ENCODE assay signal across 18 cellular contexts in the genomic region with DNA sequence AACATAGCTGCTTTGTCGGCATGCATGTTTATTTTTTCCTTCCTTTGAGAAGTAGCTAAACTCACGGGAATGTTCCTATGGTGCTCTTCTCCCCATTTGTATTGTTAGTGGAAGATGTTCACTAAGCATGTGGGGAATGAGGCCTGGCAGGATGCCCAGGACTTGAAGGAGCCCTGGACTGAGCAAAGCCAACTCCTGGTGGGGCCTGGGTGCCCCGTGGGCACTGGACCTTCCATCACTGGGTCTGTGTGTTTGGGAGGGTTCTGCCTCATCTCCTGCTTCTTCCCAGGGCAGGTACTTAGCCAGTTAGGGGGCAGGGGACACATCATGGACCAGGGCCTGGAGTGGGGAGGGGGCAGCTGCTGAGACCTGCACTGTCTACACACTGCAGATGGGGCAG. TPM values are rescaled to one million over a fixed set of nuclear protein-coding genes. Genes with fewer than 3 reads are reported as not detected.
DNase-seq lines count a peak whose midpoint lies in the region; ATAC-seq and TF ChIP-seq lines count a peak whose summit lies in the region.
"Had no signal": no experiment of that assay in that cellular context is flagged by ENCODE, and none has a peak within 500 bp of the region (broad histone marks: within the 10 kb centered on the region; RNA-seq: fewer than 3 reads in every experiment).

No MANE protein-coding gene starts in this region.

- H3K9me3 ChIP-seq in thyroid gland: no peaks in the 10 kb centered on the region
- no peaks in the 10 kb centered on the region for H3K9me3 ChIP-seq in sigmoid colon
- H3K9me3 ChIP-seq: colonic mucosa, prostate gland had no signal

- no peak for TF ChIP-seq EP300 in sigmoid colon (IDR thresholded peaks at IDR 0.05)

- intact Hi-C loops in thyroid gland (cut with DNase I) (no loop called here), sigmoid colon (cut with DNase I) (no loop called here)

- H3K4me1 ChIP-seq in thyroid gland (peaks cover 14 to 19% of the 10 kb centered on the region in 2 donors), sigmoid colon (peaks cover 0 to 10% (median 5%) of the 10 kb centered on the region in 4 donors)
- H3K4me1 ChIP-seq: colonic mucosa, prostate gland had no signal

- no peaks in the 10 kb centered on the region for H3K36me3 ChIP-seq in thyroid gland
- H3K36me3 ChIP-seq in sigmoid colon: no peaks in the 10 kb centered on the region
- H3K36me3 ChIP-seq: colonic mucosa, prostate gland had no signal

- DNase-seq in DMS 273 (lab: John Stamatoyannopoulos, UW; ENCODE audit: unreplicated experiment) (peak; percentile 11), DMS 273 treated with DMSO at 0.1 percent for 48 hours (lab: John Stamatoyannopoulos, UW) (no peak), astrocyte of the spinal cord (ENCODE audit: low read depth, low spot score) (peak; percentile 38), fibroblast of villous mesenchyme (ENCODE audit: low read depth) (peak; percentile 5), thyroid gland (peak; percentile 98), sigmoid colon (no peak)
- no peak for DNase-seq in central memory CD4-positive, alpha-beta T cell
- DNase-seq: activated CD4-positive, alpha-beta T cell treated with anti-CD3 and anti-CD28 coated beads, Interleukin-2, amount 50 U/mL, for 1 hour; CD8-positive, alpha-beta memory T cell; colonic mucosa; GF-D8; head of caudate nucleus; mammary epithelial cell; NCI-H1694 treated with DMSO at 0.1 percent for 48 hours had no signal

- no peak for TF ChIP-seq POLR2A in thyroid gland (IDR thresholded peaks at IDR 0.05)
- no peak for TF ChIP-seq POLR2A in sigmoid colon (IDR thresholded peaks at IDR 0.05)

- H3K27ac ChIP-seq in thyroid gland (peak overlapping the region in 2 of 3 donors; percentile 70 to 71), sigmoid colon (no peak overlapping the region)
- H3K27ac ChIP-seq: 22Rv1, colonic mucosa, prostate gland had no signal

- 17 to 19% methylated on average over 3 of the region's 3 CpGs for WGBS in thyroid gland, 2 donors
- WGBS in sigmoid colon, 2 donors: 62 to 64% methylated on average over 3 of the region's 3 CpGs

- H3K4me3 ChIP-seq in astrocyte of the spinal cord (ENCODE audit: low read depth, low read length) (no peak overlapping the region), fibroblast of villous mesenchyme (ENCODE audit: low read depth, low read length) (no peak overlapping the region), thyroid gland (replicated peaks in 1 of 3) (no peak overlapping the region), sigmoid colon (no peak overlapping the region)
- H3K4me3 ChIP-seq: colonic mucosa, prostate gland had no signal

- ATAC-seq in GM21529 (IDR thresholded peaks at IDR 0.05; ENCODE audit: unreplicated experiment): no peak
- ATAC-seq: activated naive CD4-positive, alpha-beta T cell treated with anti-CD3 and anti-CD28 coated beads, Interleukin-2, amount 50 U/mL, for 72 hours had no signal

- in situ Hi-C loops in astrocyte of the spinal cord (cut with HindIII; ENCODE audit: low sequenced_read_pairs): no loop called here

- no peak for TF ChIP-seq CTCF in astrocyte of the spinal cord (IDR thresholded peaks at IDR 0.05; ENCODE audit: low read depth, low read length)
- TF ChIP-seq CTCF in fibroblast of villous mesenchyme (IDR thresholded peaks at IDR 0.05; ENCODE audit: insufficient read depth, low read depth, low read length): no peak
- TF ChIP-seq CTCF in thyroid gland (IDR thresholded peaks at IDR 0.05): no peak
- no peak for TF ChIP-seq CTCF in sigmoid colon (IDR thresholded peaks at IDR 0.05)

- no peaks in the 10 kb centered on the region for H3K27me3 ChIP-seq in thyroid gland
- H3K27me3 ChIP-seq in sigmoid colon: no peaks in the 10 kb centered on the region
- H3K27me3 ChIP-seq: colonic mucosa had no signal

RNA-seq across cellular contexts. Expression of gene ACAA2, which starts 49.3 kb away (rescaled TPM):
- total RNA-seq in fibroblast of villous mesenchyme: 31.5 and 36.1 TPM in 2 replicates
- total RNA-seq in thyroid gland: 100 to 1,000 TPM in 2 of 4 donors, 10 to 100 TPM in 2; 50.8 to 157 (median 108) TPM
- 10 to 100 TPM; 61.8 to 87.7 (median 63.2) TPM for total RNA-seq in sigmoid colon
- polyA plus RNA-seq in sigmoid colon: 100 to 1,000 TPM; 163 to 478 (median 203) TPM

Comparison
In these comparisons a context has a peak if more than half of its experiments do, and no peak if none do; other contexts are left out.
1. DNase-seq: peak in DMS 273 (single experiment), astrocyte of the spinal cord (single experiment), fibroblast of villous mesenchyme (single experiment) and thyroid gland (2 of 2); none in DMS 273 treated with DMSO at 0.1 percent for 48 hours (single experiment), central memory CD4-positive, alpha-beta T cell (single experiment) and sigmoid colon (single experiment).
2. H3K27ac ChIP-seq: peak in thyroid gland (2 of 3); none in sigmoid colon (0 of 4).